In genomic region chr12:66107451-66107915, GRCh38 we compare ENCODE assay signal across 7 cellular contexts. TPM values are rescaled to one million over a fixed set of nuclear protein-coding genes. Genes with fewer than 3 reads are reported as not detected.
DNase-seq lines count a peak whose midpoint lies in the region; ATAC-seq, FAIRE-seq and TF ChIP-seq lines count a peak whose summit lies in the region.

No MANE protein-coding gene starts in this region.

- no peaks in the 10 kb centered on the region for H4K20me1 ChIP-seq in KMS-11 (ENCODE audit: insufficient read depth)
- no peaks in the 10 kb centered on the region for H4K20me1 ChIP-seq in OCI-LY3 (ENCODE audit: insufficient read depth, low read length)
- no peaks in the 10 kb centered on the region for H4K20me1 ChIP-seq in osteoblast (ENCODE audit: insufficient read depth, low read length)

- H3K79me2 ChIP-seq in KMS-11 (ENCODE audit: insufficient read depth, low read depth) (no peaks in the 10 kb centered on the region), OCI-LY3 (ENCODE audit: low read length) (no peaks in the 10 kb centered on the region), osteoblast (ENCODE audit: insufficient read depth, low read length) (no peaks in the 10 kb centered on the region)

- H3K27me3 ChIP-seq in KMS-11 (ENCODE audit: insufficient read depth, low read depth) (no peaks in the 10 kb centered on the region), OCI-LY3 (ENCODE audit: low read depth, low read length) (peaks cover 9% of the 10 kb centered on the region), osteoblast (ENCODE audit: insufficient read depth, low read length) (no peaks in the 10 kb centered on the region)

- H3K36me3 ChIP-seq in KMS-11 (ENCODE audit: insufficient read depth) (no peaks in the 10 kb centered on the region), OCI-LY3 (replicated peaks; ENCODE audit: low read depth, low read length) (no peaks in the 10 kb centered on the region), osteoblast (ENCODE audit: insufficient read depth, low read length) (no peaks in the 10 kb centered on the region)

- peak; percentile 61 to 79 for ATAC-seq in activated T-cell treated with anti-CD3 and anti-CD28 coated beads, Interleukin-2, amount 50 U/mL, for 4 hours

- peak overlapping the region; percentile 16; the same call in 1 of the 2 replicates for H3K4me2 ChIP-seq in KMS-11
- H3K4me2 ChIP-seq in OCI-LY3 (ENCODE audit: low read length): peak overlapping the region; percentile 72
- H3K4me2 ChIP-seq in osteoblast (ENCODE audit: insufficient read depth, low read length): peak overlapping the region; percentile 62

- H3K4me3 ChIP-seq in GM12865 (ENCODE audit: low read depth, low read length) (no peak overlapping the region), KMS-11 (IDR thresholded peaks at IDR 0.05; ENCODE audit: insufficient read depth, low read depth, low read length) (no peak overlapping the region), OCI-LY3 (ENCODE audit: low read length) (peak overlapping the region; percentile 44), osteoblast (ENCODE audit: insufficient read depth, low read length) (no peak overlapping the region)

- H3K4me1 ChIP-seq in KMS-11 (ENCODE audit: low read depth, poor library complexity, severe bottlenecking) (peaks cover 5% of the 10 kb centered on the region), OCI-LY3 (ENCODE audit: low read length) (peaks cover 4% of the 10 kb centered on the region), osteoblast (ENCODE audit: insufficient read depth, low read length) (peaks cover 9% of the 10 kb centered on the region)

- no peak for TF ChIP-seq POLR2A in H54 (IDR thresholded peaks at IDR 0.05; ENCODE audit: low read depth, low read length)

- TF ChIP-seq CTCF in GM12865 (IDR thresholded peaks at IDR 0.05; ENCODE audit: insufficient read depth, low read depth, low read length, missing control alignments) (peak; percentile 65), KMS-11 (conservative IDR thresholded peaks at IDR 0.05; ENCODE audit: low read depth, low read length) (peak; percentile 98), OCI-LY3 (IDR thresholded peaks at IDR 0.05; ENCODE audit: low read depth, low read length) (peak; percentile 73), osteoblast (IDR thresholded peaks at IDR 0.05; ENCODE audit: extremely low read depth, low read depth, low read length) (peak; percentile 76)

- no peaks in the 10 kb centered on the region for H3K9me3 ChIP-seq in OCI-LY3 (ENCODE audit: insufficient read depth, low read length)
- no peaks in the 10 kb centered on the region for H3K9me3 ChIP-seq in osteoblast (ENCODE audit: low read depth, low read length)

- H2AFZ ChIP-seq in KMS-11 (ENCODE audit: low read depth) (peak overlapping the region; percentile 42), OCI-LY3 (ENCODE audit: low read depth, low read length) (peak overlapping the region; percentile 90), osteoblast (ENCODE audit: low read length) (peak overlapping the region; percentile 81)

- H3K9me3 Mint-ChIP-seq in activated T-cell treated with anti-CD3 and anti-CD28 coated beads, Interleukin-2, amount 50 U/mL, for 4 hours: no peaks in the 10 kb centered on the region

- H3K27me3 Mint-ChIP-seq in activated T-cell treated with anti-CD3 and anti-CD28 coated beads, Interleukin-2, amount 50 U/mL, for 4 hours (ENCODE audit: low read depth): peaks cover 11% of the 10 kb centered on the region

- no peak overlapping the region for H3K4me3 Mint-ChIP-seq in activated T-cell treated with anti-CD3 and anti-CD28 coated beads, Interleukin-2, amount 50 U/mL, for 4 hours

- FAIRE-seq in H54 (lab: Jason Lieb, UNC): peak; percentile 96

- H3K9ac ChIP-seq in KMS-11: no peak overlapping the region
- peak overlapping the region; percentile 19; the same call in 1 of the 2 replicates for H3K9ac ChIP-seq in OCI-LY3 (ENCODE audit: low read length)

- peak; percentile 91 for DNase-seq in GM12865 (ENCODE audit: low read depth)
- DNase-seq in H54 (ENCODE audit: insufficient read length, low spot score): peak; percentile 42
- DNase-seq in activated T-cell treated with anti-CD3 and anti-CD28 coated beads, Interleukin-2, amount 50 U/mL, for 4 hours: peak; percentile 15
- peak; percentile 81 for DNase-seq in foreskin melanocyte
- peak; percentile 57 for DNase-seq in osteoblast (ENCODE audit: insufficient read length, low spot score, missing footprints)

- no peaks in the 10 kb centered on the region for H3K36me3 Mint-ChIP-seq in activated T-cell treated with anti-CD3 and anti-CD28 coated beads, Interleukin-2, amount 50 U/mL, for 4 hours (ENCODE audit: insufficient read depth)

- H3K4me1 Mint-ChIP-seq in activated T-cell treated with anti-CD3 and anti-CD28 coated beads, Interleukin-2, amount 50 U/mL, for 4 hours (ENCODE audit: low read depth): peaks cover 2% of the 10 kb centered on the region

- H3K27ac ChIP-seq in KMS-11 (no peak overlapping the region), OCI-LY3 (ENCODE audit: low read length) (no peak overlapping the region), osteoblast (ENCODE audit: low read depth, low read length) (peak overlapping the region; percentile 19)

RNA-seq across cellular contexts. Expression of gene LLPH, which starts 23.1 kb away (rescaled TPM):
- 10 to 100 TPM; 40.3 to 46.4 (median 43.7) TPM for total RNA-seq in activated T-cell treated with anti-CD3 and anti-CD28 coated beads, Interleukin-2, amount 50 U/mL, for 4 hours
- 4.7 and 5.1 TPM in 2 replicates for total RNA-seq in osteoblast

Comparison
In these comparisons a context has a peak if more than half of its experiments do, and no peak if none do; other contexts are left out.
1. DNase-seq: peak in every context shown above with its lines; median percentile 91 in GM12865; 81 in foreskin melanocyte; 57 in osteoblast; 42 in H54; 15 in activated T-cell treated with anti-CD3 and anti-CD28 coated beads, Interleukin-2, amount 50 U/mL, for 4 hours.
2. H3K4me2 ChIP-seq: peak in every context shown above with its lines; median percentile 72 in OCI-LY3; 62 in osteoblast; 16 in KMS-11.